Comparison of ENCODE assay signal across 14 cellular contexts in genomic region chr10:58028597-58029366, GRCh38.
A peak's percentile ranks its signal among the peaks of the same experiment; 100 is the strongest.
DNase-seq lines count a peak whose midpoint lies in the region; ATAC-seq, FAIRE-seq and TF ChIP-seq lines count a peak whose summit lies in the region.
"Had no signal": no experiment of that assay in that cellular context is flagged by ENCODE, and none has a peak within 500 bp of the region (broad histone marks: within the 10 kb centered on the region; RNA-seq: fewer than 3 reads in every experiment).

No MANE protein-coding gene starts in this region.

- dilution Hi-C loops in keratinocyte (cut with MboI; ENCODE audit: extremely low pct_ligation_motif_present, low sequenced_read_pairs) = no loop called here

- POLR2A ChIA-PET in AG04450 (lab: Yijun Ruan, JAX) = no interaction called here

- H2AFZ ChIP-seq in keratinocyte (ENCODE audit: control insufficient read depth, low read length) = no peak overlapping the region

- no peaks in the 10 kb centered on the region for H3K36me3 ChIP-seq in keratinocyte (ENCODE audit: control insufficient read depth in 2 of 2, extremely low read depth in 1 of 2, insufficient read depth in 2 of 2, low read length in 2 of 2)

- CTCF ChIA-PET in AG04450 (lab: Charles Lee) = no interaction called here

- H3K9me3 ChIP-seq in AG04450 (ENCODE audit: control insufficient read depth, insufficient read depth, low read length) (no peaks in the 10 kb centered on the region; the same call in 1 of the 2 replicates), keratinocyte (ENCODE audit: control insufficient read depth, low read depth, low read length) (no peaks in the 10 kb centered on the region)

- DNase-seq in AG04450 (ENCODE audit: low read depth, low spot score) (peak; percentile 70), HTR-8/SVneo (ENCODE audit: insufficient read length, low spot score) (peak; percentile 18), astrocyte of the hippocampus (ENCODE audit: low read depth, low spot score) (peak; percentile 64), keratinocyte (ENCODE audit: low read depth, low spot score) (peak; percentile 25), hypothalamus (lab: John Stamatoyannopoulos, UW) (no peak), left lobe of liver (ENCODE audit: low spot score) (no peak)
- DNase-seq: activated naive CD8-positive, alpha-beta T cell treated with anti-CD3 and anti-CD28 coated beads, Interleukin-2, amount 50 U/mL, for 24 hours; NCI-H2171 treated with DMSO at 0.1 percent for 48 hours; OCI-M1; stimulated activated CD4-positive, alpha-beta T cell treated with anti-CD3 and anti-CD28 coated beads, Interleukin-12 subunit alpha, Interleukin-12 subunit beta, amount 100 ng/mL, for 4 hours had no signal

- H3K4me3 ChIP-seq in AG04450 (ENCODE audit: low read depth, low read length) = no peak overlapping the region
- H3K4me3 ChIP-seq in keratinocyte (ENCODE audit: control insufficient read depth in 2 of 3, extremely low read depth in 1 of 3, insufficient read depth in 2 of 3, low read depth in 1 of 3, low read length in 3 of 3) = no peak overlapping the region
- H3K4me3 ChIP-seq: K562 had no signal

- no peak overlapping the region for H3K9ac ChIP-seq in keratinocyte (ENCODE audit: control insufficient read depth, extremely low read depth, insufficient read depth, low read length)

- H3K9me1 ChIP-seq in keratinocyte (ENCODE audit: control insufficient read depth, extremely low read depth, insufficient read depth, low read length) = no peaks in the 10 kb centered on the region

- ATAC-seq in HG03280 (IDR thresholded peaks at IDR 0.05; ENCODE audit: unreplicated experiment) = no peak
- no peak for ATAC-seq in HG03460 (IDR thresholded peaks at IDR 0.05; ENCODE audit: unreplicated experiment)
- no peak for ATAC-seq in left lobe of liver
- ATAC-seq: activated naive CD8-positive, alpha-beta T cell treated with anti-CD3 and anti-CD28 coated beads, Interleukin-2, amount 50 U/mL, for 24 hours; K562 had no signal

- peaks cover 11% of the 10 kb centered on the region for H3K4me1 ChIP-seq in keratinocyte (ENCODE audit: control insufficient read depth, extremely low read depth, insufficient read depth, low read length)

- no peaks in the 10 kb centered on the region for H4K20me1 ChIP-seq in keratinocyte (ENCODE audit: control insufficient read depth, extremely low read depth, insufficient read depth, low read length)

- no peaks in the 10 kb centered on the region for H3K79me2 ChIP-seq in keratinocyte (ENCODE audit: control insufficient read depth, insufficient read depth, low read length)

- no peak overlapping the region for H3K27ac ChIP-seq in AG04450 (ENCODE audit: low read depth, low read length)
- no peak overlapping the region for H3K27ac ChIP-seq in keratinocyte (ENCODE audit: control insufficient read depth, insufficient read depth, low read length)
- H3K27ac ChIP-seq: C4-2B had no signal

- FAIRE-seq in HTR-8/SVneo (lab: Jason Lieb, UNC) = no peak
- peak; percentile 94 for FAIRE-seq in keratinocyte (lab: Jason Lieb, UNC)
- FAIRE-seq: K562 had no signal

- H3K4me2 ChIP-seq in keratinocyte (ENCODE audit: control insufficient read depth, extremely low read depth, insufficient read depth, low read depth, low read length) = no peak overlapping the region

- no peaks in the 10 kb centered on the region for H3K27me3 ChIP-seq in AG04450 (ENCODE audit: control insufficient read depth, insufficient read depth, low read length)
- no peaks in the 10 kb centered on the region for H3K27me3 ChIP-seq in keratinocyte (ENCODE audit: control insufficient read depth, extremely low read depth, insufficient read depth, low read length)

- TF ChIP-seq CTCF in AG04450 (IDR thresholded peaks at IDR 0.05; ENCODE audit: low read depth, low read length) (no peak), keratinocyte (optimal IDR thresholded peaks at IDR 0.05 in 1 of 3, IDR thresholded peaks at IDR 0.05 in 1 of 3, conservative IDR thresholded peaks at IDR 0.05 in 1 of 3; ENCODE audit: extremely low read depth in 1 of 3, insufficient read depth in 2 of 3, low read length in 3 of 3) (no peak)

Comparison
In these comparisons a context has a peak if more than half of its experiments do, and no peak if none do; other contexts are left out.
1. DNase-seq: peak in AG04450 (single experiment), HTR-8/SVneo (single experiment), astrocyte of the hippocampus (single experiment) and keratinocyte (single experiment); none in hypothalamus (0 of 51) and left lobe of liver (single experiment).